Comparison of ENCODE assay signal across 9 cellular contexts in the genomic region with DNA sequence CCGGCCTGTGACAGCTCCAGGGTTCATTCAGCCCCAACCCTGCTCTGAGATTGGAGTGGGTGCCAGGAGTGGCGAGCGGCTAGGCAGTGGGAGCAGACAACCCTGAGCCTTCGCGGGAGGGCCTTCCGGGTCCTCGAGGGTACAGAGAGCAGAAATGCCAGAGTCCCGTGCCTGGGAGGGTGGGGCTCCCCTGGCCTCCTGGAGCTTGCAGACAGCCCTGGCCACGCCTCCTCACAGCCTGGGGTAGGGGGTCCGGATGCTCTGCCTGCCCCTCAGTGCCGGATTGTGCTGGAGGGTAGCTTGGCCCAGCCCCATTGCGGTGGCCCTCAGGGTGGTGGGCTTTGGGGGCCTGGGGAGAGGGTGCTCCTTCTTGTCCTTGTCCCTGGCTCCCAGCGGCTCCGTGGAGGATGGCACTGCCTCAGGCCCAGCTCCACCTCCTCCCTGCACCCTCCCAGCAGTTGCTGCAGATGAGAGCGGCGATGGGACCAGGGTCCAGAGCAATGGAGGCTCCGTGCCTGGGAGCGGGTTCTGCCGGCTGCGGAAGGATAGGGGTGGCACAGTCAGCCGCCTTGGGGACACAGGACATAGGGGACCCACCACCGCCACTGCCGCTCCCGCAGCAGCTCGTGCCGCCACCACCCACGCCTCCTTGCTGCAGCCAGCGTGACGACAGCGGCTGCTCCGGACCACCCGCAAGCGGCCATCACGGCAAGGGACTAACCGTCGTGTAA. TPM values are rescaled to one million over a fixed set of nuclear protein-coding genes. Genes with fewer than 3 reads are reported as not detected.
DNase-seq lines count a peak whose midpoint lies in the region; ATAC-seq and TF ChIP-seq lines count a peak whose summit lies in the region.
"Had no signal": no experiment of that assay in that cellular context is flagged by ENCODE, and none has a peak within 500 bp of the region (broad histone marks: within the 10 kb centered on the region; RNA-seq: fewer than 3 reads in every experiment).

No MANE protein-coding gene starts in this region.

- H3K79me2 ChIP-seq in ACC112 (ENCODE audit: control insufficient read depth, insufficient read depth, low read length, unreplicated experiment) (no peaks in the 10 kb centered on the region), smooth muscle cell (ENCODE audit: low read depth) (no peaks in the 10 kb centered on the region)

- H3K4me3 ChIP-seq in ACC112 (ENCODE audit: low read depth, low read length) (peak overlapping the region; percentile 78), iPS-15b (ENCODE audit: low read depth, low read length) (peak overlapping the region; percentile 43), smooth muscle cell (no peak overlapping the region)
- H3K4me3 ChIP-seq: cardiac muscle cell had no signal

- peaks cover 24 to 46% of the 10 kb centered on the region in 2 donors for H3K27me3 Mint-ChIP-seq in stimulated activated naive B cell treated with anti-CD40 and anti-IgM and Interleukin-4, amounts not matched to agents 10 μg/mL and 1 μg/mL and 100 μg/mL, for 72 hours

- H3K4me1 Mint-ChIP-seq in stimulated activated naive B cell treated with anti-CD40 and anti-IgM and Interleukin-4, amounts not matched to agents 10 μg/mL and 1 μg/mL and 100 μg/mL, for 72 hours, result peaks cover 6 to 24% of the 10 kb centered on the region in 2 donors

- H3K27me3 ChIP-seq in ACC112 (ENCODE audit: insufficient read depth, low read length) (no peaks in the 10 kb centered on the region), iPS-15b (ENCODE audit: control insufficient read depth, insufficient read depth, low read length) (peaks cover 4% of the 10 kb centered on the region), smooth muscle cell (ENCODE audit: low read depth) (no peaks in the 10 kb centered on the region)
- H3K27me3 ChIP-seq: cardiac muscle cell had no signal

- H3F3A ChIP-seq in smooth muscle cell (ENCODE audit: low read depth), result no peaks in the 10 kb centered on the region

- H3K9ac ChIP-seq in iPS-15b (ENCODE audit: low read depth, low read length) (no peak overlapping the region), smooth muscle cell (ENCODE audit: low read depth) (no peak overlapping the region)

- no peak overlapping the region for H3K27ac Mint-ChIP-seq in activated naive CD4-positive, alpha-beta T cell treated with anti-CD3 and anti-CD28 coated beads, Interleukin-2, amount 50 U/mL, for 72 hours
- peak overlapping the region; percentile 14 for H3K27ac Mint-ChIP-seq in stimulated activated naive B cell treated with anti-CD40 and anti-IgM and Interleukin-4, amounts not matched to agents 10 μg/mL and 1 μg/mL and 100 μg/mL, for 72 hours

- TF ChIP-seq CTCF in smooth muscle cell (IDR thresholded peaks at IDR 0.05; ENCODE audit: borderline replicate concordance, insufficient read depth, poor library complexity, severe bottlenecking), result no peak

- 90% methylated on average over 36 of the region's 36 CpGs for WGBS in smooth muscle cell (ENCODE audit: low lambda C conversion rate)

- H2AFZ ChIP-seq in ACC112 (ENCODE audit: low read length, unreplicated experiment) (peak overlapping the region; percentile 78), smooth muscle cell (ENCODE audit: low read depth) (no peak overlapping the region)

- H3K9me3 ChIP-seq in iPS-15b (ENCODE audit: control insufficient read depth, insufficient read depth, low read length) (no peaks in the 10 kb centered on the region), smooth muscle cell (replicated peaks; ENCODE audit: low read depth) (no peaks in the 10 kb centered on the region)

- H3K9me3 Mint-ChIP-seq in activated naive CD4-positive, alpha-beta T cell treated with anti-CD3 and anti-CD28 coated beads, Interleukin-2, amount 50 U/mL, for 72 hours, result no peaks in the 10 kb centered on the region
- H3K9me3 Mint-ChIP-seq in stimulated activated naive B cell treated with anti-CD40 and anti-IgM and Interleukin-4, amounts not matched to agents 10 μg/mL and 1 μg/mL and 100 μg/mL, for 72 hours, result no peaks in the 10 kb centered on the region

- H3K36me3 ChIP-seq in ACC112 (ENCODE audit: insufficient read depth, low read length) (no peaks in the 10 kb centered on the region), iPS-15b (ENCODE audit: control insufficient read depth, insufficient read depth, low read length) (no peaks in the 10 kb centered on the region), smooth muscle cell (ENCODE audit: low read depth) (no peaks in the 10 kb centered on the region)
- H3K36me3 ChIP-seq: cardiac muscle cell had no signal

- H3K4me2 ChIP-seq in smooth muscle cell, result no peak overlapping the region

- H3K36me3 Mint-ChIP-seq in activated naive CD4-positive, alpha-beta T cell treated with anti-CD3 and anti-CD28 coated beads, Interleukin-2, amount 50 U/mL, for 72 hours, result no peaks in the 10 kb centered on the region
- no peaks in the 10 kb centered on the region for H3K36me3 Mint-ChIP-seq in stimulated activated naive B cell treated with anti-CD40 and anti-IgM and Interleukin-4, amounts not matched to agents 10 μg/mL and 1 μg/mL and 100 μg/mL, for 72 hours

- H4K20me1 ChIP-seq in smooth muscle cell (ENCODE audit: low read depth), result no peaks in the 10 kb centered on the region

- no peak for DNase-seq in activated naive CD4-positive, alpha-beta T cell treated with anti-CD3 and anti-CD28 coated beads, Interleukin-2, amount 50 U/mL, for 72 hours (ENCODE audit: low spot score in 2 of 2)
- peak; percentile 25 for DNase-seq in stimulated activated naive B cell treated with anti-CD40 and anti-IgM and Interleukin-4, amounts not matched to agents 10 μg/mL and 1 μg/mL and 100 μg/mL, for 72 hours
- no peak for DNase-seq in GDM1 (lab: John Stamatoyannopoulos, UW)
- DNase-seq in smooth muscle cell (lab: John Stamatoyannopoulos, UW; ENCODE audit: unreplicated experiment), result no peak

- peak overlapping the region; percentile 68 to 81 for H3K4me3 Mint-ChIP-seq in stimulated activated naive B cell treated with anti-CD40 and anti-IgM and Interleukin-4, amounts not matched to agents 10 μg/mL and 1 μg/mL and 100 μg/mL, for 72 hours

- ATAC-seq in GM18498 (IDR thresholded peaks at IDR 0.05; ENCODE audit: unreplicated experiment) (peak; percentile 82), HG03095 (IDR thresholded peaks at IDR 0.05; ENCODE audit: unreplicated experiment) (peak; percentile 70)
- peak; percentile 29 to 67 for ATAC-seq in activated naive CD4-positive, alpha-beta T cell treated with anti-CD3 and anti-CD28 coated beads, Interleukin-2, amount 50 U/mL, for 72 hours
- ATAC-seq in stimulated activated naive B cell treated with anti-CD40 and anti-IgM and Interleukin-4, amounts not matched to agents 10 μg/mL and 1 μg/mL and 100 μg/mL, for 72 hours (replicated peaks), result peak; percentile 70 to 76

- H3K4me1 ChIP-seq in ACC112 (ENCODE audit: control insufficient read depth, insufficient read depth, low read length, unreplicated experiment), result no peaks in the 10 kb centered on the region
- H3K4me1 ChIP-seq in iPS-15b (ENCODE audit: control insufficient read depth, insufficient read depth, low read length), result no peaks in the 10 kb centered on the region
- no peaks in the 10 kb centered on the region for H3K4me1 ChIP-seq in smooth muscle cell (ENCODE audit: low read depth)

- no peak overlapping the region for H3K27ac ChIP-seq in ACC112 (ENCODE audit: low read depth, low read length)
- H3K27ac ChIP-seq in smooth muscle cell (ENCODE audit: low read depth), result no peak overlapping the region
- H3K27ac ChIP-seq: cardiac muscle cell had no signal

RNA-seq across cellular contexts. Expression of gene OR10G7, which starts 34.9 kb away (rescaled TPM):
- not detected for total RNA-seq in activated naive CD4-positive, alpha-beta T cell treated with anti-CD3 and anti-CD28 coated beads, Interleukin-2, amount 50 U/mL, for 72 hours
- not detected in 2 replicates for total RNA-seq in smooth muscle cell
- not detected in 2 replicates for polyA plus RNA-seq in smooth muscle cell
- total RNA-seq: cardiac muscle cell had no signal
- polyA plus RNA-seq: cardiac muscle cell had no signal

RNA-seq across cellular contexts. Expression of gene VWA5A, which starts 39.2 kb away (rescaled TPM):
- total RNA-seq in activated naive CD4-positive, alpha-beta T cell treated with anti-CD3 and anti-CD28 coated beads, Interleukin-2, amount 50 U/mL, for 72 hours, result 10 to 100 TPM in 1 of 2 donors, 1 to 10 TPM in 1; 7.7 to 13.7 TPM
- 10.1 and 11.5 TPM in 2 replicates for total RNA-seq in smooth muscle cell
- 12.3 and 16.0 TPM in 2 replicates for polyA plus RNA-seq in smooth muscle cell

RNA-seq across cellular contexts. Expression of gene OR10G8, which starts 49.4 kb away (rescaled TPM):
- not detected for total RNA-seq in activated naive CD4-positive, alpha-beta T cell treated with anti-CD3 and anti-CD28 coated beads, Interleukin-2, amount 50 U/mL, for 72 hours
- total RNA-seq in smooth muscle cell, result not detected in 2 replicates
- polyA plus RNA-seq in smooth muscle cell, result not detected in 2 replicates
- total RNA-seq: cardiac muscle cell had no signal
- polyA plus RNA-seq: cardiac muscle cell had no signal

RNA-seq across cellular contexts. Expression of gene OR10G9, which starts 53.2 kb away (rescaled TPM):
- total RNA-seq in activated naive CD4-positive, alpha-beta T cell treated with anti-CD3 and anti-CD28 coated beads, Interleukin-2, amount 50 U/mL, for 72 hours, result not detected
- total RNA-seq in smooth muscle cell, result not detected in 2 replicates
- polyA plus RNA-seq in smooth muscle cell, result not detected in 2 replicates
- total RNA-seq: cardiac muscle cell had no signal
- polyA plus RNA-seq: cardiac muscle cell had no signal
